15 cellular contexts compared by ENCODE assay signal in genomic region chr17:78643326-78643725, GRCh38.
A peak's percentile ranks its signal among the peaks of the same experiment; 100 is the strongest.
DNase-seq lines count a peak whose midpoint lies in the region; ATAC-seq and TF ChIP-seq lines count a peak whose summit lies in the region.
"Had no signal": no experiment of that assay in that cellular context is flagged by ENCODE, and none has a peak within 500 bp of the region (broad histone marks: within the 10 kb centered on the region; RNA-seq: fewer than 3 reads in every experiment).

No MANE protein-coding gene starts in this region.

- intact Hi-C loops in dendritic cell treated with granulocyte-macrophage colony-stimulating factor and Interleukin-4, amounts not matched to agents 40 ng/mL and 50 ng/mL, for 4 days (cut with micrococcal nuclease), result no loop called here
- intact Hi-C loops in spleen (cut with DNase I; ENCODE audit: low total_unique reads), result no loop called here
- intact Hi-C loops in body of pancreas (cut with DNase I), result no loop called here
- intact Hi-C loops in Right ventricle myocardium inferior (cut with DNase I), result no loop called here

- H3K9me3 Mint-ChIP-seq in dendritic cell treated with granulocyte-macrophage colony-stimulating factor and Interleukin-4, amounts not matched to agents 40 ng/mL and 50 ng/mL, for 4 days, result peaks cover 8% of the 10 kb centered on the region
- H3K9me3 Mint-ChIP-seq in neural crest cell, result no peaks in the 10 kb centered on the region
- H3K9me3 Mint-ChIP-seq: H9 had no signal

- H3K4me1 Mint-ChIP-seq in dendritic cell treated with granulocyte-macrophage colony-stimulating factor and Interleukin-4, amounts not matched to agents 40 ng/mL and 50 ng/mL, for 4 days (ENCODE audit: low read depth), result peaks cover 85% of the 10 kb centered on the region
- H3K4me1 Mint-ChIP-seq in neural crest cell, result peaks cover 19% of the 10 kb centered on the region

- no peak overlapping the region for H3K4me3 Mint-ChIP-seq in dendritic cell treated with granulocyte-macrophage colony-stimulating factor and Interleukin-4, amounts not matched to agents 40 ng/mL and 50 ng/mL, for 4 days
- H3K4me3 Mint-ChIP-seq in neural crest cell, result no peak overlapping the region
- H3K4me3 Mint-ChIP-seq: B cell; CD4-positive, CD25-positive, alpha-beta regulatory T cell; CD8-positive, alpha-beta memory T cell; H9 had no signal

- H3K36me3 ChIP-seq in spleen (no peaks in the 10 kb centered on the region), body of pancreas (replicated peaks in 1 of 2; ENCODE audit: insufficient read depth in 1 of 2, low read depth in 2 of 2) (no peaks in the 10 kb centered on the region)
- no peaks in the 10 kb centered on the region for H3K36me3 ChIP-seq in effector memory CD4-positive, alpha-beta T cell (ENCODE audit: control insufficient read depth, insufficient read depth, low read length)

- H3K4me3 ChIP-seq in spleen, result no peak overlapping the region
- no peak overlapping the region for H3K4me3 ChIP-seq in body of pancreas
- H3K4me3 ChIP-seq in effector memory CD4-positive, alpha-beta T cell (ENCODE audit: insufficient read depth, low read depth, low read length, poor library complexity, severe bottlenecking), result no peak overlapping the region

- DNase-seq in D341Med (ENCODE audit: low spot score), result peak; percentile 34
- DNase-seq in neural crest cell (ENCODE audit: low read depth, low spot score), result no peak
- DNase-seq in spleen, result peak; percentile 22
- no peak for DNase-seq in body of pancreas
- no peak for DNase-seq in HPDE6-E6E7 (ENCODE audit: extremely low spot score)
- DNase-seq in effector memory CD4-positive, alpha-beta T cell, result no peak
- DNase-seq in Right ventricle myocardium inferior (ENCODE audit: missing footprints), result no peak
- DNase-seq: 8988T; C1 segment of cervical spinal cord; CD4-positive, CD25-positive, alpha-beta regulatory T cell; CD8-positive, alpha-beta memory T cell; COR-L47; H9 had no signal

- H3K4me1 ChIP-seq in spleen, result peaks cover 5 to 41% (median 29%) of the 10 kb centered on the region in 6 donors
- no peaks in the 10 kb centered on the region for H3K4me1 ChIP-seq in body of pancreas
- H3K4me1 ChIP-seq in effector memory CD4-positive, alpha-beta T cell (ENCODE audit: control insufficient read depth, insufficient read depth, low read length, poor library complexity, severe bottlenecking), result peaks cover 5% of the 10 kb centered on the region

- peaks cover 7% of the 10 kb centered on the region for H3K36me3 Mint-ChIP-seq in dendritic cell treated with granulocyte-macrophage colony-stimulating factor and Interleukin-4, amounts not matched to agents 40 ng/mL and 50 ng/mL, for 4 days (ENCODE audit: low read depth)
- no peaks in the 10 kb centered on the region for H3K36me3 Mint-ChIP-seq in neural crest cell (ENCODE audit: low read depth)

- H3K27me3 ChIP-seq in spleen (replicated peaks in 1 of 7), result peaks cover 0 to 4% (median 0%) of the 10 kb centered on the region in 7 donors
- H3K27me3 ChIP-seq in body of pancreas, result no peaks in the 10 kb centered on the region
- H3K27me3 ChIP-seq in effector memory CD4-positive, alpha-beta T cell (replicated peaks; ENCODE audit: control insufficient read depth, insufficient read depth, low read length, poor library complexity, severe bottlenecking), result no peaks in the 10 kb centered on the region

- TF ChIP-seq CTCF in neural crest cell (conservative IDR thresholded peaks at IDR 0.05) (no peak), spleen (IDR thresholded peaks at IDR 0.05 in 8 of 11, conservative IDR thresholded peaks at IDR 0.05 in 3 of 11) (no peak), body of pancreas (IDR thresholded peaks at IDR 0.05) (no peak)

- H3K27ac ChIP-seq in spleen (no peak overlapping the region), body of pancreas (no peak overlapping the region)
- no peak overlapping the region for H3K27ac ChIP-seq in effector memory CD4-positive, alpha-beta T cell (ENCODE audit: insufficient read depth, low read length, poor library complexity, severe bottlenecking)

- H3K27me3 Mint-ChIP-seq in dendritic cell treated with granulocyte-macrophage colony-stimulating factor and Interleukin-4, amounts not matched to agents 40 ng/mL and 50 ng/mL, for 4 days, result no peaks in the 10 kb centered on the region
- no peaks in the 10 kb centered on the region for H3K27me3 Mint-ChIP-seq in neural crest cell (ENCODE audit: low read depth)

- 80 to 90% (median 87%) methylated on average over 13 of the region's 13 CpGs for WGBS in spleen, 5 donors
- WGBS in body of pancreas, 2 donors, result 78 to 85% methylated on average over 13 of the region's 13 CpGs

- peak overlapping the region; percentile 93 for H3K27ac Mint-ChIP-seq in dendritic cell treated with granulocyte-macrophage colony-stimulating factor and Interleukin-4, amounts not matched to agents 40 ng/mL and 50 ng/mL, for 4 days
- peak overlapping the region; percentile 60 for H3K27ac Mint-ChIP-seq in neural crest cell (ENCODE audit: unreplicated experiment)
- H3K27ac Mint-ChIP-seq: B cell; CD4-positive, CD25-positive, alpha-beta regulatory T cell; CD8-positive, alpha-beta memory T cell had no signal

- ATAC-seq in body of pancreas (no peak), Right ventricle myocardium inferior (no peak)

- peaks cover 0 to 7% (median 4%) of the 10 kb centered on the region in 8 donors for H3K9me3 ChIP-seq in spleen
- H3K9me3 ChIP-seq in body of pancreas, result no peaks in the 10 kb centered on the region
- no peaks in the 10 kb centered on the region for H3K9me3 ChIP-seq in effector memory CD4-positive, alpha-beta T cell (ENCODE audit: control insufficient read depth, low read length)

- no peak for TF ChIP-seq POLR2A in spleen (IDR thresholded peaks at IDR 0.05)
- TF ChIP-seq POLR2A in body of pancreas (IDR thresholded peaks at IDR 0.05), result no peak

Comparison
In these comparisons a context has a peak if more than half of its experiments do, and no peak if none do; other contexts are left out.
1. DNase-seq: peak in D341Med (single experiment) and spleen (single experiment); none in neural crest cell (single experiment), body of pancreas (0 of 4), HPDE6-E6E7 (single experiment), effector memory CD4-positive, alpha-beta T cell (0 of 3) and Right ventricle myocardium inferior (single experiment).